2 cellular contexts compared by ENCODE assay signal in genomic region chr1:46277658-46278373, GRCh38.
TF ChIP-seq lines count a peak whose summit lies in the region.

No MANE protein-coding gene starts in this region.

TF ChIP-seq in HEK293, 187 proteins besides CTCF, POLR2A, EP300 and RAD21:
- no peak for TF ChIP-seq WT1 (tag by site-specific recombination; IDR thresholded peaks at IDR 0.05)
- TF ChIP-seq, protein P1, sequence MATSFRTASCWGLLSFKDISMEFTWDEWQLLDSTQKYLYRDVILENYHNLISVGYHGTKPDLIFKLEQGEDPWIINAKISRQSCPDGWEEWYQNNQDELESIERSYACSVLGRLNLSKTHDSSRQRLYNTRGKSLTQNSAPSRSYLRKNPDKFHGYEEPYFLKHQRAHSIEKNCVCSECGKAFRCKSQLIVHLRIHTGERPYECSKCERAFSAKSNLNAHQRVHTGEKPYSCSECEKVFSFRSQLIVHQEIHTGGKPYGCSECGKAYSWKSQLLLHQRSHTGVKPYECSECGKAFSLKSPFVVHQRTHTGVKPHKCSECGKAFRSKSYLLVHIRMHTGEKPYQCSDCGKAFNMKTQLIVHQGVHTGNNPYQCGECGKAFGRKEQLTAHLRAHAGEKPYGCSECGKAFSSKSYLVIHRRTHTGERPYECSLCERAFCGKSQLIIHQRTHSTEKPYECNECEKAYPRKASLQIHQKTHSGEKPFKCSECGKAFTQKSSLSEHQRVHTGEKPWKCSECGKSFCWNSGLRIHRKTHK (tag by site-specific recombination; IDR thresholded peaks at IDR 0.05), result no peak
- TF ChIP-seq PRDM6 (tag by site-specific recombination; IDR thresholded peaks at IDR 0.05), result no peak
- TF ChIP-seq ZIC2 (tag by site-specific recombination; IDR thresholded peaks at IDR 0.05), result peak; percentile 51
- no peak for TF ChIP-seq SP3 (tag by site-specific recombination; IDR thresholded peaks at IDR 0.05)
- TF ChIP-seq ZFP41 (tag by site-specific recombination; IDR thresholded peaks at IDR 0.05; ENCODE audit: borderline replicate concordance), result no peak
- TF ChIP-seq RBAK (tag by site-specific recombination; IDR thresholded peaks at IDR 0.05), result no peak
- no peak for TF ChIP-seq ELK4 (IDR thresholded peaks at IDR 0.05; ENCODE audit: borderline replicate concordance, low read depth, low read length)
- TF ChIP-seq, protein P2, sequence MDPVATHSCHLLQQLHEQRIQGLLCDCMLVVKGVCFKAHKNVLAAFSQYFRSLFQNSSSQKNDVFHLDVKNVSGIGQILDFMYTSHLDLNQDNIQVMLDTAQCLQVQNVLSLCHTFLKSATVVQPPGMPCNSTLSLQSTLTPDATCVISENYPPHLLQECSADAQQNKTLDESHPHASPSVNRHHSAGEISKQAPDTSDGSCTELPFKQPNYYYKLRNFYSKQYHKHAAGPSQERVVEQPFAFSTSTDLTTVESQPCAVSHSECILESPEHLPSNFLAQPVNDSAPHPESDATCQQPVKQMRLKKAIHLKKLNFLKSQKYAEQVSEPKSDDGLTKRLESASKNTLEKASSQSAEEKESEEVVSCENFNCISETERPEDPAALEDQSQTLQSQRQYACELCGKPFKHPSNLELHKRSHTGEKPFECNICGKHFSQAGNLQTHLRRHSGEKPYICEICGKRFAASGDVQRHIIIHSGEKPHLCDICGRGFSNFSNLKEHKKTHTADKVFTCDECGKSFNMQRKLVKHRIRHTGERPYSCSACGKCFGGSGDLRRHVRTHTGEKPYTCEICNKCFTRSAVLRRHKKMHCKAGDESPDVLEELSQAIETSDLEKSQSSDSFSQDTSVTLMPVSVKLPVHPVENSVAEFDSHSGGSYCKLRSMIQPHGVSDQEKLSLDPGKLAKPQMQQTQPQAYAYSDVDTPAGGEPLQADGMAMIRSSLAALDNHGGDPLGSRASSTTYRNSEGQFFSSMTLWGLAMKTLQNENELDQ (tag by site-specific recombination; IDR thresholded peaks at IDR 0.05; ENCODE audit: low read depth), result no peak
- TF ChIP-seq YY2 (tag by site-specific recombination; IDR thresholded peaks at IDR 0.05), result no peak
- TF ChIP-seq ZBTB11 (tag by site-specific recombination; conservative IDR thresholded peaks at IDR 0.05; ENCODE audit: low read depth), result no peak
- TF ChIP-seq ZNF221 (tag by site-specific recombination; IDR thresholded peaks at IDR 0.05; ENCODE audit: borderline replicate concordance), result no peak
- no peak for TF ChIP-seq ZNF362 (tag by site-specific recombination; IDR thresholded peaks at IDR 0.05)
- TF ChIP-seq ZNF792 (tag by site-specific recombination; IDR thresholded peaks at IDR 0.05), result no peak
- 0 out of 2 replicates have a peak, but pooled peaks have one; percentile 15 for TF ChIP-seq ZNF600 (tag by site-specific recombination; IDR thresholded peaks at IDR 0.05)

TF ChIP-seq in H1, 55 proteins besides CTCF, POLR2A, EP300 and RAD21:
- TF ChIP-seq POLR2AphosphoS5 (IDR thresholded peaks at IDR 0.05; ENCODE audit: low read depth, low read length) (peak; percentile 64; the same call in 1 of the 2 replicates), SIN3A (conservative IDR thresholded peaks at IDR 0.05 in 1 of 2, IDR thresholded peaks at IDR 0.05 in 1 of 2; ENCODE audit: low read depth in 1 of 2, low read length in 2 of 2) (no peak), HDAC6 (IDR thresholded peaks at IDR 0.05; ENCODE audit: low read depth, low read length) (no peak)
